In genomic region chr12:93825501-93825888, GRCh38 we compare ENCODE assay signal across 11 cellular contexts.
DNase-seq lines count a peak whose midpoint lies in the region; ATAC-seq and TF ChIP-seq lines count a peak whose summit lies in the region.
"Had no signal": no experiment of that assay in that cellular context is flagged by ENCODE, and none has a peak within 500 bp of the region (broad histone marks: within the 10 kb centered on the region; RNA-seq: fewer than 3 reads in every experiment).

No MANE protein-coding gene starts in this region.

- H2AFZ ChIP-seq in smooth muscle cell (ENCODE audit: low read depth) = no peak overlapping the region

- no peaks in the 10 kb centered on the region for H3K36me3 ChIP-seq in HEK293 (ENCODE audit: control insufficient read depth in 2 of 2, insufficient read depth in 1 of 2, low read length in 2 of 2)
- H3K36me3 ChIP-seq in smooth muscle cell (ENCODE audit: low read depth) = no peaks in the 10 kb centered on the region

- CTCF ChIA-PET in HEK293 (lab: Yijun Ruan, JAX) = interaction anchor here (0.9 kb wide), 1 partner anchor 277 kb away, joined by 3 read pairs; no protein-coding TSS in a partner anchor

- no peaks in the 10 kb centered on the region for H3K27me3 ChIP-seq in smooth muscle cell (ENCODE audit: low read depth)
- no peaks in the 10 kb centered on the region for H3K27me3 ChIP-seq in dorsolateral prefrontal cortex

- ATAC-seq in HG02623 (IDR thresholded peaks at IDR 0.05; ENCODE audit: unreplicated experiment) = no peak

- TF ChIP-seq CTCF in HEK293 (tag by site-specific recombination; IDR thresholded peaks at IDR 0.05) = no peak
- peak; percentile 17 for TF ChIP-seq CTCF in choroid plexus epithelial cell (conservative IDR thresholded peaks at IDR 0.05; ENCODE audit: low read depth, low read length)
- TF ChIP-seq CTCF in smooth muscle cell (IDR thresholded peaks at IDR 0.05; ENCODE audit: borderline replicate concordance, insufficient read depth, poor library complexity, severe bottlenecking) = no peak
- TF ChIP-seq CTCF in dorsolateral prefrontal cortex (IDR thresholded peaks at IDR 0.05 in 54 of 56, conservative IDR thresholded peaks at IDR 0.05 in 2 of 56; ENCODE audit: low read depth in 1 of 56, partially characterized antibody in 56 of 56) = no peak

- peaks cover 17% of the 10 kb centered on the region for H3K4me1 ChIP-seq in HEK293 (ENCODE audit: control insufficient read depth, insufficient read depth, low read length)
- H3K4me1 ChIP-seq in smooth muscle cell (ENCODE audit: low read depth) = peaks cover 7% of the 10 kb centered on the region

- H3K9me3 ChIP-seq in HEK293 (ENCODE audit: control insufficient read depth, insufficient read depth, low read depth, low read length) (no peaks in the 10 kb centered on the region), smooth muscle cell (replicated peaks; ENCODE audit: low read depth) (no peaks in the 10 kb centered on the region)

- no peaks in the 10 kb centered on the region for H4K20me1 ChIP-seq in smooth muscle cell (ENCODE audit: low read depth)

- intact Hi-C loops in dorsolateral prefrontal cortex (cut with DNase I) = loop anchor here in 1 of 2 donors (10.0 kb wide), 2 partner anchors 151 to 251 kb away; partner anchors contain the start of genes CRADD and SOCS2

- no peak overlapping the region for H3K9ac ChIP-seq in smooth muscle cell (ENCODE audit: low read depth)

- DNase-seq in choroid plexus epithelial cell (ENCODE audit: low read depth) = peak; percentile 27
- DNase-seq in iPS-NIHi7 (ENCODE audit: extremely low spot score) = peak; percentile 43
- DNase-seq in smooth muscle cell (lab: John Stamatoyannopoulos, UW; ENCODE audit: unreplicated experiment) = no peak
- DNase-seq in LoVo (ENCODE audit: low spot score) = no peak
- DNase-seq in NK-92 (lab: John Stamatoyannopoulos, UW; ENCODE audit: unreplicated experiment) = no peak
- no peak for DNase-seq in dorsolateral prefrontal cortex
- DNase-seq: activated CD8-positive, alpha-beta memory T cell treated with anti-CD3 and anti-CD28 coated beads for 24 hours; activated naive CD4-positive, alpha-beta T cell; stimulated activated CD4-positive, alpha-beta T cell treated with anti-CD3 and anti-CD28 coated beads, Interleukin-4, amount 100 ng/mL, for 1 hour had no signal

- H3K79me2 ChIP-seq in smooth muscle cell (ENCODE audit: low read depth) = no peaks in the 10 kb centered on the region

- POLR2A ChIA-PET in HEK293 (lab: Yijun Ruan, JAX) = interaction anchor here (1.8 kb wide), 1 partner anchor 40 kb away, joined by 6 read pairs; no protein-coding TSS in a partner anchor

- H3K4me2 ChIP-seq in smooth muscle cell = peak overlapping the region; percentile 42

- H3F3A ChIP-seq in smooth muscle cell (ENCODE audit: low read depth) = no peaks in the 10 kb centered on the region

- WGBS in smooth muscle cell (ENCODE audit: low lambda C conversion rate) = 83% methylated on average over 3 of the region's 3 CpGs

- H3K27ac ChIP-seq in HEK293 (ENCODE audit: extremely low read depth, low read depth, low read length) (no peak overlapping the region), smooth muscle cell (ENCODE audit: low read depth) (peak overlapping the region; percentile 5), dorsolateral prefrontal cortex (peak overlapping the region in 7 of 59 donors; percentile 0 to 57 (median 18))

- H3K4me3 ChIP-seq in HEK293 (ENCODE audit: low read depth, low read length) (no peak overlapping the region), choroid plexus epithelial cell (ENCODE audit: low read depth, low read length) (no peak overlapping the region), smooth muscle cell (no peak overlapping the region), dorsolateral prefrontal cortex (no peak overlapping the region)

TF ChIP-seq in HEK293, 187 proteins besides CTCF, POLR2A, EP300 and RAD21:
- TF ChIP-seq ZNF843 (tag by site-specific recombination; IDR thresholded peaks at IDR 0.05) = no peak
- peak; percentile 51; the same call in 1 of the 2 replicates for TF ChIP-seq ELK4 (IDR thresholded peaks at IDR 0.05; ENCODE audit: borderline replicate concordance, low read depth, low read length)
- no peak for TF ChIP-seq HIC1 (tag by site-specific recombination; IDR thresholded peaks at IDR 0.05)
- no peak for TF ChIP-seq ZNF121 (tag by site-specific recombination; IDR thresholded peaks at IDR 0.05)
TF ChIP-seq in HEK293: peak in this region for 1.

Comparison
In these comparisons a context has a peak if more than half of its experiments do, and no peak if none do; other contexts are left out.
1. DNase-seq: peak in choroid plexus epithelial cell (single experiment) and iPS-NIHi7 (single experiment); none in smooth muscle cell (single experiment), LoVo (single experiment), NK-92 (single experiment) and dorsolateral prefrontal cortex (0 of 10).